ENCODE assay signal across 18 cellular contexts in genomic region chr15:63626955-63627354, GRCh38. TPM values are rescaled to one million over a fixed set of nuclear protein-coding genes. Genes with fewer than 3 reads are reported as not detected.
A peak's percentile ranks its signal among the peaks of the same experiment; 100 is the strongest.
DNase-seq lines count a peak whose midpoint lies in the region; ATAC-seq and TF ChIP-seq lines count a peak whose summit lies in the region.
"Had no signal": no experiment of that assay in that cellular context is flagged by ENCODE, and none has a peak within 500 bp of the region (broad histone marks: within the 10 kb centered on the region; RNA-seq: fewer than 3 reads in every experiment).

No MANE protein-coding gene starts in this region.

- no peaks in the 10 kb centered on the region for H3K79me2 ChIP-seq in OCI-LY3 (ENCODE audit: low read length)

- peaks cover 62% of the 10 kb centered on the region for H3K36me3 Mint-ChIP-seq in T-helper 2 cell treated with Interferon-gamma antibody and Interleukin-4, amounts not matched to agents 5 μg/mL and 100 μg/mL, for 36 hours (ENCODE audit: low read depth)

- TF ChIP-seq CTCF in GM12865 (IDR thresholded peaks at IDR 0.05; ENCODE audit: insufficient read depth, low read depth, low read length, missing control alignments), result no peak
- no peak for TF ChIP-seq CTCF in OCI-LY3 (IDR thresholded peaks at IDR 0.05; ENCODE audit: low read depth, low read length)

- H3K4me2 ChIP-seq in OCI-LY3 (ENCODE audit: low read length) (peak overlapping the region; percentile 17; the same call in 1 of the 2 replicates), mesenchymal stem cell (ENCODE audit: low read length, poor library complexity, severe bottlenecking) (no peak overlapping the region)

- 100% methylated on average over 1 of the region's 1 CpG for WGBS in mesenchymal stem cell

- H3K27me3 ChIP-seq in OCI-LY3 (ENCODE audit: low read depth, low read length) (no peaks in the 10 kb centered on the region), mesenchymal stem cell (ENCODE audit: control insufficient read depth in 1 of 2, insufficient read depth in 1 of 2, low read length in 2 of 2) (no peaks in the 10 kb centered on the region)
- H3K27me3 ChIP-seq: testis had no signal

- no peaks in the 10 kb centered on the region for H3K79me1 ChIP-seq in mesenchymal stem cell (replicated peaks; ENCODE audit: low read length, poor library complexity, severe bottlenecking)

- no peak overlapping the region for H3K4ac ChIP-seq in mesenchymal stem cell (ENCODE audit: low read depth in 1 of 2, low read length in 2 of 2)

- H3K9me3 Mint-ChIP-seq in T-helper 2 cell treated with Interferon-gamma antibody and Interleukin-4, amounts not matched to agents 5 μg/mL and 100 μg/mL, for 36 hours, result no peaks in the 10 kb centered on the region
- H3K9me3 Mint-ChIP-seq: natural killer cell had no signal

- ATAC-seq in HG02610 (IDR thresholded peaks at IDR 0.05; ENCODE audit: unreplicated experiment), result peak; percentile 80
- ATAC-seq: lower lobe of right lung, natural killer cell had no signal

- H2BK12ac ChIP-seq in mesenchymal stem cell (ENCODE audit: low read length in 2 of 2), result no peak overlapping the region

- no peak overlapping the region for H3K14ac ChIP-seq in mesenchymal stem cell (ENCODE audit: low read length in 2 of 2)

- H2AK5ac ChIP-seq in mesenchymal stem cell (ENCODE audit: low read length, severe bottlenecking), result no peak overlapping the region

- H3K36me3 ChIP-seq in OCI-LY3 (replicated peaks; ENCODE audit: low read depth, low read length) (peaks cover 54% of the 10 kb centered on the region), mesenchymal stem cell (ENCODE audit: control insufficient read depth in 1 of 2, insufficient read depth in 2 of 2, low read depth in 1 of 2, low read length in 2 of 2) (peaks cover 27 to 78% of the 10 kb centered on the region in 2 experiments)

- H4K8ac ChIP-seq in mesenchymal stem cell (ENCODE audit: low read length), result no peak overlapping the region

- no peak overlapping the region for H3K4me3 Mint-ChIP-seq in T-helper 2 cell treated with Interferon-gamma antibody and Interleukin-4, amounts not matched to agents 5 μg/mL and 100 μg/mL, for 36 hours
- H3K4me3 Mint-ChIP-seq: natural killer cell had no signal

- H3K9me3 ChIP-seq in OCI-LY3 (ENCODE audit: insufficient read depth, low read length) (no peaks in the 10 kb centered on the region), mesenchymal stem cell (ENCODE audit: control insufficient read depth, low read length) (no peaks in the 10 kb centered on the region)
- H3K9me3 ChIP-seq: lower lobe of right lung, prostate gland, testis had no signal

- H3K27ac Mint-ChIP-seq in T-helper 2 cell treated with Interferon-gamma antibody and Interleukin-4, amounts not matched to agents 5 μg/mL and 100 μg/mL, for 36 hours, result no peak overlapping the region
- H3K27ac Mint-ChIP-seq: natural killer cell had no signal

- no peak overlapping the region for H2AFZ ChIP-seq in OCI-LY3 (ENCODE audit: low read depth, low read length)
- H2AFZ ChIP-seq in mesenchymal stem cell (ENCODE audit: low read depth, low read length), result no peak overlapping the region

- peaks cover 2% of the 10 kb centered on the region for H3K4me1 Mint-ChIP-seq in T-helper 2 cell treated with Interferon-gamma antibody and Interleukin-4, amounts not matched to agents 5 μg/mL and 100 μg/mL, for 36 hours (ENCODE audit: low read depth)

- in situ Hi-C loops in KBM-7 (cut with MboI; ENCODE audit: low pct_unique_long_range_greater_than_20kb, low sequenced_read_pairs), result no loop called here

- H2BK120ac ChIP-seq in mesenchymal stem cell (ENCODE audit: low read depth, low read length), result no peak overlapping the region

- H3K4me3 ChIP-seq in GM12865 (ENCODE audit: low read depth, low read length) (no peak overlapping the region), OCI-LY3 (ENCODE audit: low read length) (no peak overlapping the region), mesenchymal stem cell (ENCODE audit: insufficient read depth in 1 of 2, low read depth in 1 of 2, low read length in 2 of 2) (no peak overlapping the region)
- H3K4me3 ChIP-seq: lower lobe of right lung, prostate gland, testis had no signal

- H3K18ac ChIP-seq in mesenchymal stem cell (ENCODE audit: low read depth in 1 of 2, low read length in 2 of 2), result no peak overlapping the region

- no peak overlapping the region for H3K23ac ChIP-seq in mesenchymal stem cell (ENCODE audit: low read length in 2 of 2)

- H3K27ac ChIP-seq in OCI-LY3 (ENCODE audit: low read length) (0 out of 2 replicates have a peak overlapping the region, but pooled peaks have one; percentile 6), mesenchymal stem cell (ENCODE audit: low read length, poor library complexity, severe bottlenecking) (no peak overlapping the region)
- H3K27ac ChIP-seq: lower lobe of right lung, prostate gland, testis had no signal

- H4K20me1 ChIP-seq in OCI-LY3 (ENCODE audit: insufficient read depth, low read length), result no peaks in the 10 kb centered on the region

- H3K9ac ChIP-seq in OCI-LY3 (ENCODE audit: low read length), result no peak overlapping the region
- H3K9ac ChIP-seq in mesenchymal stem cell (ENCODE audit: low read length), result no peak overlapping the region

- no peak overlapping the region for H2BK15ac ChIP-seq in mesenchymal stem cell (ENCODE audit: low read depth, poor library complexity, severe bottlenecking)

- H4K91ac ChIP-seq in mesenchymal stem cell (ENCODE audit: low read length), result no peak overlapping the region

- no peaks in the 10 kb centered on the region for H3K27me3 Mint-ChIP-seq in T-helper 2 cell treated with Interferon-gamma antibody and Interleukin-4, amounts not matched to agents 5 μg/mL and 100 μg/mL, for 36 hours (ENCODE audit: low read depth)

- peaks cover 11% of the 10 kb centered on the region for H3K4me1 ChIP-seq in OCI-LY3 (ENCODE audit: low read length)
- H3K4me1 ChIP-seq in mesenchymal stem cell (ENCODE audit: control insufficient read depth, insufficient read depth, low read depth, low read length), result no peaks in the 10 kb centered on the region
- H3K4me1 ChIP-seq: lower lobe of right lung, prostate gland, testis had no signal

- DNase-seq in GM12865 (ENCODE audit: low read depth) (peak; percentile 62), GM19238 (ENCODE audit: insufficient read length, low spot score) (peak; percentile 30), mesenchymal stem cell (no peak), KBM-7 (no peak), NCI-H2196 (lab: John Stamatoyannopoulos, UW; ENCODE audit: unreplicated experiment) (no peak)
- no peak for DNase-seq in T-helper 2 cell treated with Interferon-gamma antibody and Interleukin-4, amounts not matched to agents 5 μg/mL and 100 μg/mL, for 36 hours (ENCODE audit: low spot score)
- DNase-seq: activated CD4-positive, alpha-beta T cell treated with anti-CD3 and anti-CD28 coated beads, Interleukin-2, amount 50 U/mL, for 48 hours; foreskin fibroblast; lower lobe of right lung; natural killer cell; NCI-H1048; NCI-H2171; SHP77; T-helper 9 cell; testis had no signal

- no peak overlapping the region for H2BK5ac ChIP-seq in mesenchymal stem cell (ENCODE audit: low read depth, low read length, poor library complexity, severe bottlenecking)

RNA-seq across cellular contexts. Expression of gene FBXL22, which starts 29.8 kb away (rescaled TPM):
- polyA plus RNA-seq in mesenchymal stem cell (2013, experiment 1 of 2), result 0.11 TPM
- 0.10 TPM for polyA plus RNA-seq in mesenchymal stem cell (2013, experiment 2 of 2)

Comparison
In these comparisons a context has a peak if more than half of its experiments do, and no peak if none do; other contexts are left out.
1. DNase-seq: peak in GM12865 (single experiment) and GM19238 (single experiment); none in mesenchymal stem cell (single experiment), KBM-7 (single experiment), NCI-H2196 (single experiment) and T-helper 2 cell treated with Interferon-gamma antibody and Interleukin-4, amounts not matched to agents 5 μg/mL and 100 μg/mL, for 36 hours (single experiment).